15 cellular contexts compared by ENCODE assay signal in genomic region chr1:191575180-191575579, GRCh38.
"Had no signal": no experiment of that assay in that cellular context is flagged by ENCODE, and none has a peak within 500 bp of the region (broad histone marks: within the 10 kb centered on the region; RNA-seq: fewer than 3 reads in every experiment).

No MANE protein-coding gene starts in this region.

- H3K36me3 Mint-ChIP-seq: activated naive CD8-positive, alpha-beta T cell treated with anti-CD3 and anti-CD28 coated beads, Interleukin-2, amount 10 ng/mL, durations not matched to agents 7 days and 5 days; naive B cell had no signal

- H3K9me3 Mint-ChIP-seq: activated CD4-positive, alpha-beta T cell treated with anti-CD3 and anti-CD28 coated beads, Interleukin-2, amount 10 ng/mL, durations not matched to agents 7 days and 5 days; activated naive CD8-positive, alpha-beta T cell treated with anti-CD3 and anti-CD28 coated beads, Interleukin-2, amount 10 ng/mL, durations not matched to agents 7 days and 5 days; activated T-helper 1 cell treated with anti-CD3 and anti-CD28 coated beads, Interleukin-12 subunit alpha, Interleukin-12 subunit beta, Interleukin-2, Interleukin-4 antibody, amounts not matched to agents 30 ng/mL and 10 ng/mL and 1 ng/mL, durations not matched to agents 14 hours and 24 hours and 36 hours had no signal

- H3K27me3 Mint-ChIP-seq: activated CD4-positive, alpha-beta T cell treated with anti-CD3 and anti-CD28 coated beads, Interleukin-2, amount 10 ng/mL, durations not matched to agents 7 days and 5 days; activated naive CD8-positive, alpha-beta T cell treated with anti-CD3 and anti-CD28 coated beads, Interleukin-2, amount 10 ng/mL, durations not matched to agents 7 days and 5 days; naive B cell had no signal

- H3K4me1 Mint-ChIP-seq: activated CD4-positive, alpha-beta T cell treated with anti-CD3 and anti-CD28 coated beads, Interleukin-2, amount 10 ng/mL, durations not matched to agents 7 days and 5 days; activated naive CD8-positive, alpha-beta T cell treated with anti-CD3 and anti-CD28 coated beads, Interleukin-2, amount 10 ng/mL, durations not matched to agents 7 days and 5 days; naive B cell had no signal

- H3K4me3 ChIP-seq: dorsolateral prefrontal cortex, gastrocnemius medialis, heart right ventricle, pancreas, sigmoid colon had no signal

- H3K36me3 ChIP-seq: gastrocnemius medialis, heart right ventricle, pancreas, sigmoid colon had no signal

- H3K27ac Mint-ChIP-seq: activated CD4-positive, alpha-beta T cell treated with anti-CD3 and anti-CD28 coated beads, Interleukin-2, amount 10 ng/mL, durations not matched to agents 7 days and 5 days; activated naive CD8-positive, alpha-beta T cell treated with anti-CD3 and anti-CD28 coated beads, Interleukin-2, amount 10 ng/mL, durations not matched to agents 7 days and 5 days; activated T-helper 1 cell treated with anti-CD3 and anti-CD28 coated beads, Interleukin-12 subunit alpha, Interleukin-12 subunit beta, Interleukin-2, Interleukin-4 antibody, amounts not matched to agents 30 ng/mL and 10 ng/mL and 1 ng/mL, durations not matched to agents 14 hours and 24 hours and 36 hours; endodermal cell; naive B cell had no signal

- H3K27ac ChIP-seq: dorsolateral prefrontal cortex, gastrocnemius medialis, heart right ventricle, pancreas, sigmoid colon had no signal

- H3K4me3 Mint-ChIP-seq: activated CD4-positive, alpha-beta T cell treated with anti-CD3 and anti-CD28 coated beads, Interleukin-2, amount 10 ng/mL, durations not matched to agents 7 days and 5 days; activated naive CD8-positive, alpha-beta T cell treated with anti-CD3 and anti-CD28 coated beads, Interleukin-2, amount 10 ng/mL, durations not matched to agents 7 days and 5 days; activated T-helper 1 cell treated with anti-CD3 and anti-CD28 coated beads, Interleukin-12 subunit alpha, Interleukin-12 subunit beta, Interleukin-2, Interleukin-4 antibody, amounts not matched to agents 30 ng/mL and 10 ng/mL and 1 ng/mL, durations not matched to agents 14 hours and 24 hours and 36 hours; endodermal cell; naive B cell had no signal

- H3K27me3 ChIP-seq: dorsolateral prefrontal cortex, gastrocnemius medialis, heart right ventricle, pancreas, sigmoid colon had no signal

- H3K9me3 ChIP-seq: gastrocnemius medialis, pancreas, sigmoid colon had no signal

- DNase-seq: activated CD4-positive, alpha-beta T cell treated with anti-CD3 and anti-CD28 coated beads, Interleukin-2, amount 10 ng/mL, durations not matched to agents 7 days and 5 days; activated CD4-positive, CD25-positive, alpha-beta regulatory T cell; activated CD8-positive, alpha-beta memory T cell treated with anti-CD3 and anti-CD28 coated beads for 24 hours; activated naive CD8-positive, alpha-beta T cell treated with anti-CD3 and anti-CD28 coated beads, Interleukin-2, amount 10 ng/mL, durations not matched to agents 7 days and 5 days; anterior cingulate cortex; dorsolateral prefrontal cortex; endodermal cell; gastrocnemius medialis; heart right ventricle; naive B cell; pancreas; sigmoid colon; stimulated activated CD4-positive, alpha-beta T cell treated with anti-CD3 and anti-CD28 coated beads, Interleukin-1b, Interleukin-23, amount 100 ng/mL, for 48 hours had no signal

- ATAC-seq: gastrocnemius medialis, heart right ventricle, left lobe of liver, pancreas had no signal

- H3K4me1 ChIP-seq: gastrocnemius medialis, heart right ventricle, pancreas, sigmoid colon had no signal
